In the genomic region with DNA sequence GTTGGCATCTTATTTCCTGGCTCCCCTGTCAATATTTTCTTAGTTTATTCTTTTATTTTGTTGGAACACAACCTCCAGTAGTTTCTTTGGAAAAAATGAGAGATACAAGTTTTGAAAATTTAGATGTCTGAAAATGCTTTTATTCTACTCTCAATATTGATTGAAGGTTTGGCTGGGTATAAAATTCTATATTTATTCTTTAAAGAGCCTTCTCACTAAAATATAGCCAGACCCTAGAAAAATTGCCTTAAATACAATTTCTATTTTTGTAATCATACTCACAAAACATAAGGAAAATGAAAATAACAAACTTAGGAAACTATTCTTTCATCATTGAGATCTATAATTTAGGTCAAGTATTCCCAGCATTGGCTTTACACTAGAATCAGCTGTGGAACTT, we compare ENCODE assay signal across 3 cellular contexts.
TF ChIP-seq lines count a peak whose summit lies in the region.

No MANE protein-coding gene starts in this region.

TF ChIP-seq in HepG2, 621 proteins besides CTCF, POLR2A, EP300 and RAD21:
- TF ChIP-seq, protein P1, sequence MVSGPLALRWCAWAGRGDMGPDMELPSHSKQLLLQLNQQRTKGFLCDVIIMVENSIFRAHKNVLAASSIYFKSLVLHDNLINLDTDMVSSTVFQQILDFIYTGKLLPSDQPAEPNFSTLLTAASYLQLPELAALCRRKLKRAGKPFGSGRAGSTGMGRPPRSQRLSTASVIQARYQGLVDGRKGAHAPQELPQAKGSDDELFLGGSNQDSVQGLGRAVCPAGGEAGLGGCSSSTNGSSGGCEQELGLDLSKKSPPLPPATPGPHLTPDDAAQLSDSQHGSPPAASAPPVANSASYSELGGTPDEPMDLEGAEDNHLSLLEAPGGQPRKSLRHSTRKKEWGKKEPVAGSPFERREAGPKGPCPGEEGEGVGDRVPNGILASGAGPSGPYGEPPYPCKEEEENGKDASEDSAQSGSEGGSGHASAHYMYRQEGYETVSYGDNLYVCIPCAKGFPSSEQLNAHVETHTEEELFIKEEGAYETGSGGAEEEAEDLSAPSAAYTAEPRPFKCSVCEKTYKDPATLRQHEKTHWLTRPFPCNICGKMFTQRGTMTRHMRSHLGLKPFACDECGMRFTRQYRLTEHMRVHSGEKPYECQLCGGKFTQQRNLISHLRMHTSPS (CRISPR knock-in tag; IDR thresholded peaks at IDR 0.05; ENCODE audit: low read depth): no peak
- TF ChIP-seq ZFP1 (CRISPR knock-in tag; IDR thresholded peaks at IDR 0.05) (peak; percentile 92; the same call in 1 of the 2 replicates), ZNF878 (CRISPR knock-in tag; IDR thresholded peaks at IDR 0.05) (no peak)

TF ChIP-seq in A549, 52 proteins besides CTCF, POLR2A, EP300 and RAD21:
- no peak for TF ChIP-seq CHD2 (IDR thresholded peaks at IDR 0.05; ENCODE audit: low read length, partially characterized antibody)
- no peak for TF ChIP-seq CBX2 (IDR thresholded peaks at IDR 0.05; ENCODE audit: borderline replicate concordance, low read depth)
- no peak for TF ChIP-seq NR3C1 (IDR thresholded peaks at IDR 0.05)
- TF ChIP-seq ZNF302 (CRISPR knock-in tag; IDR thresholded peaks at IDR 0.05): no peak
- no peak for TF ChIP-seq RCOR1 (IDR thresholded peaks at IDR 0.05; ENCODE audit: low read depth, low read length)
- TF ChIP-seq HDAC2 (IDR thresholded peaks at IDR 0.05): no peak
- TF ChIP-seq HOXA7 (CRISPR knock-in tag; IDR thresholded peaks at IDR 0.05): no peak

TF ChIP-seq in K562, 482 proteins besides CTCF, POLR2A, EP300 and RAD21:
- TF ChIP-seq ETV1 (tag; conservative IDR thresholded peaks at IDR 0.05; ENCODE audit: low read depth) (no peak), TRIM28 (IDR thresholded peaks at IDR 0.05) (no peak), BMI1 (IDR thresholded peaks at IDR 0.05; ENCODE audit: low read length) (no peak), ZFP1 (CRISPR knock-in tag; IDR thresholded peaks at IDR 0.05) (peak; percentile 79)
- TF ChIP-seq, protein P2, sequence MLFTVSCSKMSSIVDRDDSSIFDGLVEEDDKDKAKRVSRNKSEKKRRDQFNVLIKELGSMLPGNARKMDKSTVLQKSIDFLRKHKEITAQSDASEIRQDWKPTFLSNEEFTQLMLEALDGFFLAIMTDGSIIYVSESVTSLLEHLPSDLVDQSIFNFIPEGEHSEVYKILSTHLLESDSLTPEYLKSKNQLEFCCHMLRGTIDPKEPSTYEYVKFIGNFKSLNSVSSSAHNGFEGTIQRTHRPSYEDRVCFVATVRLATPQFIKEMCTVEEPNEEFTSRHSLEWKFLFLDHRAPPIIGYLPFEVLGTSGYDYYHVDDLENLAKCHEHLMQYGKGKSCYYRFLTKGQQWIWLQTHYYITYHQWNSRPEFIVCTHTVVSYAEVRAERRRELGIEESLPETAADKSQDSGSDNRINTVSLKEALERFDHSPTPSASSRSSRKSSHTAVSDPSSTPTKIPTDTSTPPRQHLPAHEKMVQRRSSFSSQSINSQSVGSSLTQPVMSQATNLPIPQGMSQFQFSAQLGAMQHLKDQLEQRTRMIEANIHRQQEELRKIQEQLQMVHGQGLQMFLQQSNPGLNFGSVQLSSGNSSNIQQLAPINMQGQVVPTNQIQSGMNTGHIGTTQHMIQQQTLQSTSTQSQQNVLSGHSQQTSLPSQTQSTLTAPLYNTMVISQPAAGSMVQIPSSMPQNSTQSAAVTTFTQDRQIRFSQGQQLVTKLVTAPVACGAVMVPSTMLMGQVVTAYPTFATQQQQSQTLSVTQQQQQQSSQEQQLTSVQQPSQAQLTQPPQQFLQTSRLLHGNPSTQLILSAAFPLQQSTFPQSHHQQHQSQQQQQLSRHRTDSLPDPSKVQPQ (CRISPR knock-in tag; IDR thresholded peaks at IDR 0.05; ENCODE audit: borderline replicate concordance): no peak
